ENCODE assay signal across 1 cellular context in genomic region chr3:71987828-71988227, GRCh38.
TF ChIP-seq lines count a peak whose summit lies in the region.

No MANE protein-coding gene starts in this region.

TF ChIP-seq in HEK293, 187 proteins besides CTCF, POLR2A, EP300 and RAD21 (continued from another document):
- TF ChIP-seq, protein P1, sequence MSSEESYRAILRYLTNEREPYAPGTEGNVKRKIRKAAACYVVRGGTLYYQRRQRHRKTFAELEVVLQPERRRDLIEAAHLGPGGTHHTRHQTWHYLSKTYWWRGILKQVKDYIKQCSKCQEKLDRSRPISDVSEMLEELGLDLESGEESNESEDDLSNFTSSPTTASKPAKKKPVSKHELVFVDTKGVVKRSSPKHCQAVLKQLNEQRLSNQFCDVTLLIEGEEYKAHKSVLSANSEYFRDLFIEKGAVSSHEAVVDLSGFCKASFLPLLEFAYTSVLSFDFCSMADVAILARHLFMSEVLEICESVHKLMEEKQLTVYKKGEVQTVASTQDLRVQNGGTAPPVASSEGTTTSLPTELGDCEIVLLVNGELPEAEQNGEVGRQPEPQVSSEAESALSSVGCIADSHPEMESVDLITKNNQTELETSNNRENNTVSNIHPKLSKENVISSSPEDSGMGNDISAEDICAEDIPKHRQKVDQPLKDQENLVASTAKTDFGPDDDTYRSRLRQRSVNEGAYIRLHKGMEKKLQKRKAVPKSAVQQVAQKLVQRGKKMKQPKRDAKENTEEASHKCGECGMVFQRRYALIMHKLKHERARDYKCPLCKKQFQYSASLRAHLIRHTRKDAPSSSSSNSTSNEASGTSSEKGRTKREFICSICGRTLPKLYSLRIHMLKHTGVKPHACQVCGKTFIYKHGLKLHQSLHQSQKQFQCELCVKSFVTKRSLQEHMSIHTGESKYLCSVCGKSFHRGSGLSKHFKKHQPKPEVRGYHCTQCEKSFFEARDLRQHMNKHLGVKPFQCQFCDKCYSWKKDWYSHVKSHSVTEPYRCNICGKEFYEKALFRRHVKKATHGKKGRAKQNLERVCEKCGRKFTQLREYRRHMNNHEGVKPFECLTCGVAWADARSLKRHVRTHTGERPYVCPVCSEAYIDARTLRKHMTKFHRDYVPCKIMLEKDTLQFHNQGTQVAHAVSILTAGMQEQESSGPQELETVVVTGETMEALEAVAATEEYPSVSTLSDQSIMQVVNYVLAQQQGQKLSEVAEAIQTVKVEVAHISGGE (tag by site-specific recombination; conservative IDR thresholded peaks at IDR 0.05; ENCODE audit: low read depth): no peak
- TF ChIP-seq SP2 (tag by site-specific recombination; IDR thresholded peaks at IDR 0.05): no peak
- TF ChIP-seq, protein P2, sequence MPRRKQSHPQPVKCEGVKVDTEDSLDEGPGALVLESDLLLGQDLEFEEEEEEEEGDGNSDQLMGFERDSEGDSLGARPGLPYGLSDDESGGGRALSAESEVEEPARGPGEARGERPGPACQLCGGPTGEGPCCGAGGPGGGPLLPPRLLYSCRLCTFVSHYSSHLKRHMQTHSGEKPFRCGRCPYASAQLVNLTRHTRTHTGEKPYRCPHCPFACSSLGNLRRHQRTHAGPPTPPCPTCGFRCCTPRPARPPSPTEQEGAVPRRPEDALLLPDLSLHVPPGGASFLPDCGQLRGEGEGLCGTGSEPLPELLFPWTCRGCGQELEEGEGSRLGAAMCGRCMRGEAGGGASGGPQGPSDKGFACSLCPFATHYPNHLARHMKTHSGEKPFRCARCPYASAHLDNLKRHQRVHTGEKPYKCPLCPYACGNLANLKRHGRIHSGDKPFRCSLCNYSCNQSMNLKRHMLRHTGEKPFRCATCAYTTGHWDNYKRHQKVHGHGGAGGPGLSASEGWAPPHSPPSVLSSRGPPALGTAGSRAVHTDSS (tag by site-specific recombination; IDR thresholded peaks at IDR 0.05): no peak
- TF ChIP-seq, protein P3, sequence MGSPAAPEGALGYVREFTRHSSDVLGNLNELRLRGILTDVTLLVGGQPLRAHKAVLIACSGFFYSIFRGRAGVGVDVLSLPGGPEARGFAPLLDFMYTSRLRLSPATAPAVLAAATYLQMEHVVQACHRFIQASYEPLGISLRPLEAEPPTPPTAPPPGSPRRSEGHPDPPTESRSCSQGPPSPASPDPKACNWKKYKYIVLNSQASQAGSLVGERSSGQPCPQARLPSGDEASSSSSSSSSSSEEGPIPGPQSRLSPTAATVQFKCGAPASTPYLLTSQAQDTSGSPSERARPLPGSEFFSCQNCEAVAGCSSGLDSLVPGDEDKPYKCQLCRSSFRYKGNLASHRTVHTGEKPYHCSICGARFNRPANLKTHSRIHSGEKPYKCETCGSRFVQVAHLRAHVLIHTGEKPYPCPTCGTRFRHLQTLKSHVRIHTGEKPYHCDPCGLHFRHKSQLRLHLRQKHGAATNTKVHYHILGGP (tag by site-specific recombination; IDR thresholded peaks at IDR 0.05): no peak
- TF ChIP-seq ZIC2 (tag by site-specific recombination; IDR thresholded peaks at IDR 0.05): peak; percentile 98
- TF ChIP-seq ZNF777 (tag by site-specific recombination; IDR thresholded peaks at IDR 0.05; ENCODE audit: borderline replicate concordance): no peak
- TF ChIP-seq GLIS1 (tag by site-specific recombination; IDR thresholded peaks at IDR 0.05): peak; percentile 69
- peak; percentile 27; the same call in 1 of the 2 replicates for TF ChIP-seq TRIM28 (IDR thresholded peaks at IDR 0.05; ENCODE audit: borderline replicate concordance, low read length)
- TF ChIP-seq ZSCAN4 (tag by site-specific recombination; IDR thresholded peaks at IDR 0.05): no peak
- TF ChIP-seq ZNF571 (tag by site-specific recombination; IDR thresholded peaks at IDR 0.05): no peak
- no peak for TF ChIP-seq ZNF341 (tag by site-specific recombination; IDR thresholded peaks at IDR 0.05; ENCODE audit: low read depth)
- TF ChIP-seq HOXC10 (CRISPR knock-in tag; IDR thresholded peaks at IDR 0.05): no peak
- TF ChIP-seq EGR2 (tag by site-specific recombination; IDR thresholded peaks at IDR 0.05; ENCODE audit: low read depth): no peak
- no peak for TF ChIP-seq ZNF23 (tag by site-specific recombination; IDR thresholded peaks at IDR 0.05; ENCODE audit: borderline replicate concordance)
TF ChIP-seq in HEK293: peak in this region for 11.
